ENCODE assay signal across 8 cellular contexts in the genomic region with DNA sequence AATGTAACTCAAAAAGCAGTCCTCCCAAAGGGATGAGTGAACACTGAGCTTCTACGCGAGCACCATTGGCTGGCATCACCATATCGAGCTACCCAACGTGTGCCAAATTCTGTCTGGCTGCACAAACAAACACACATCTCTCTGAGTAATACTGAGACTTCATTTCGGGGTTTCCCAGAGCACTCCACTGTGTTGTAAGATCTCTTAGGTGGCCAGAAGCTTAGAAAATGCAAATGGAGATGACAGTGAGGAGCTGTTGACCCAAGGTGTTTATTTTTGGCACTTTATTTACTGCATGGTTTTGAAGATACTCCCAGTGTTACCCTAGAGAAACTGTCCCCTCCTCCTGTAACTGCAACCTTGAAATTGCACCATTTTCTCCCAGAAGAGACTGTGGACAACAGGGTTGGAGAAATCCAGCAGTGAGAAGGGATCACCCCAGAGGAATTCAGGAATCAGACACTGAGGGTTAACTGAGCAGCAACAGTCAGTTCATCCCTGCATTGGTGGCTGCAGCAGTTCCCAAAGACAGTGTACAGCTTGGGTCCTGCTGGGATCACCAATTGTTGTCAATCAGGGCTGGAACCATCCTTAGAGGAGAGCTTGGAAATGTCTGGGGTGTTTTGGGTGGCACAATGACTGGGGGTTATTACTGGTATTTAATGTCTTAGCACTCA. TPM values are rescaled to one million over a fixed set of nuclear protein-coding genes. Genes with fewer than 3 reads are reported as not detected.
DNase-seq lines count a peak whose midpoint lies in the region; ATAC-seq lines count a peak whose summit lies in the region.

No MANE protein-coding gene starts in this region.

- CTCF ChIA-PET in activated CD4-positive, alpha-beta T cell treated with anti-CD3 and anti-CD28 coated beads, Interleukin-2, amount 10 ng/mL, durations not matched to agents 7 days and 5 days (lab: Charles Lee): interaction anchor here (0.5 to 5.5 kb wide), 19 partner anchors 9 to 112 kb away, joined by 3 to 36 read pairs (median 5); no protein-coding TSS in a partner anchor

- H3K27me3 Mint-ChIP-seq in activated CD4-positive, alpha-beta T cell treated with anti-CD3 and anti-CD28 coated beads, Interleukin-2, amount 10 ng/mL, durations not matched to agents 7 days and 5 days: no peaks in the 10 kb centered on the region
- no peaks in the 10 kb centered on the region for H3K27me3 Mint-ChIP-seq in natural killer cell treated with Interleukin-12 subunit alpha and Interleukin-12 subunit beta and Interleukin-15 and Interleukin-18, amount 100 ng/mL, for 72 hours

- H3K4me1 Mint-ChIP-seq in activated CD4-positive, alpha-beta T cell treated with anti-CD3 and anti-CD28 coated beads, Interleukin-2, amount 10 ng/mL, durations not matched to agents 7 days and 5 days: peaks cover 59% of the 10 kb centered on the region
- H3K4me1 Mint-ChIP-seq in natural killer cell treated with Interleukin-12 subunit alpha and Interleukin-12 subunit beta and Interleukin-15 and Interleukin-18, amount 100 ng/mL, for 72 hours (ENCODE audit: low read depth in 2 of 2): peaks cover 73 to 89% of the 10 kb centered on the region in 2 donors

- POLR2A ChIA-PET in activated CD4-positive, alpha-beta T cell treated with anti-CD3 and anti-CD28 coated beads, Interleukin-2, amount 10 ng/mL, durations not matched to agents 7 days and 5 days (lab: Charles Lee): interaction anchor here (0.6 to 2.2 kb wide), 8 partner anchors 13 to 1109 kb away, joined by 3 to 16 read pairs (median 7); partner anchors contain the start of gene C6orf62

- H3K27ac Mint-ChIP-seq in activated CD4-positive, alpha-beta T cell treated with anti-CD3 and anti-CD28 coated beads, Interleukin-2, amount 10 ng/mL, durations not matched to agents 7 days and 5 days: peak overlapping the region; percentile 99
- H3K27ac Mint-ChIP-seq in natural killer cell treated with Interleukin-12 subunit alpha and Interleukin-12 subunit beta and Interleukin-15 and Interleukin-18, amount 100 ng/mL, for 72 hours: peak overlapping the region; percentile 84 to 89

- peaks cover 5% of the 10 kb centered on the region for H3K9me3 Mint-ChIP-seq in activated CD4-positive, alpha-beta T cell treated with anti-CD3 and anti-CD28 coated beads, Interleukin-2, amount 10 ng/mL, durations not matched to agents 7 days and 5 days
- no peaks in the 10 kb centered on the region for H3K9me3 Mint-ChIP-seq in natural killer cell treated with Interleukin-12 subunit alpha and Interleukin-12 subunit beta and Interleukin-15 and Interleukin-18, amount 100 ng/mL, for 72 hours

- DNase-seq in activated CD4-positive, alpha-beta T cell treated with anti-CD3 and anti-CD28 coated beads, Interleukin-2, amount 10 ng/mL, durations not matched to agents 7 days and 5 days: peak; percentile 73
- peak; percentile 82 for DNase-seq in natural killer cell treated with Interleukin-12 subunit alpha and Interleukin-12 subunit beta and Interleukin-15 and Interleukin-18, amount 100 ng/mL, for 72 hours (ENCODE audit: low spot score)
- DNase-seq in NCI-H2029 treated with DMSO at 0.1 percent for 48 hours (lab: John Stamatoyannopoulos, UW) (no peak), NCI-H146 treated with DMSO at 0.1 percent for 48 hours (lab: John Stamatoyannopoulos, UW; ENCODE audit: unreplicated experiment) (no peak), SKM-1 (lab: John Stamatoyannopoulos, UW; ENCODE audit: unreplicated experiment) (no peak), G401 (ENCODE audit: low spot score) (no peak)

- ATAC-seq in GM19023 (IDR thresholded peaks at IDR 0.05; ENCODE audit: unreplicated experiment) (peak; percentile 73), HG02885 (IDR thresholded peaks at IDR 0.05; ENCODE audit: poor library complexity, unreplicated experiment) (peak; percentile 69)
- peak; percentile 83 to 85 for ATAC-seq in natural killer cell treated with Interleukin-12 subunit alpha and Interleukin-12 subunit beta and Interleukin-15 and Interleukin-18, amount 100 ng/mL, for 72 hours

- peaks cover 84% of the 10 kb centered on the region for H3K36me3 Mint-ChIP-seq in activated CD4-positive, alpha-beta T cell treated with anti-CD3 and anti-CD28 coated beads, Interleukin-2, amount 10 ng/mL, durations not matched to agents 7 days and 5 days (ENCODE audit: low read depth)
- no peaks in the 10 kb centered on the region for H3K36me3 Mint-ChIP-seq in natural killer cell treated with Interleukin-12 subunit alpha and Interleukin-12 subunit beta and Interleukin-15 and Interleukin-18, amount 100 ng/mL, for 72 hours

- in situ Hi-C loops in G401 (cut with HindIII; ENCODE audit: low sequenced_read_pairs): no loop called here

- peak overlapping the region; percentile 92 for H3K4me3 Mint-ChIP-seq in activated CD4-positive, alpha-beta T cell treated with anti-CD3 and anti-CD28 coated beads, Interleukin-2, amount 10 ng/mL, durations not matched to agents 7 days and 5 days
- H3K4me3 Mint-ChIP-seq in natural killer cell treated with Interleukin-12 subunit alpha and Interleukin-12 subunit beta and Interleukin-15 and Interleukin-18, amount 100 ng/mL, for 72 hours: peak overlapping the region; percentile 83

RNA-seq across cellular contexts. Expression of gene RIPOR2, which starts 1.0 kb away (rescaled TPM):
- total RNA-seq in activated CD4-positive, alpha-beta T cell treated with anti-CD3 and anti-CD28 coated beads, Interleukin-2, amount 10 ng/mL, durations not matched to agents 7 days and 5 days: 100 to 1,000 TPM; 287 to 303 TPM
- total RNA-seq in natural killer cell treated with Interleukin-12 subunit alpha and Interleukin-12 subunit beta and Interleukin-15 and Interleukin-18, amount 100 ng/mL, for 72 hours: 10 to 100 TPM; 58.7 to 88.4 TPM
- total RNA-seq in G401 (2014; rRNA removed; shearing (Covaris generic)): not detected in 2 replicates

Comparison
In these comparisons a context has a peak if more than half of its experiments do, and no peak if none do; other contexts are left out.
1. DNase-seq: peak in activated CD4-positive, alpha-beta T cell treated with anti-CD3 and anti-CD28 coated beads, Interleukin-2, amount 10 ng/mL, durations not matched to agents 7 days and 5 days (single experiment) and natural killer cell treated with Interleukin-12 subunit alpha and Interleukin-12 subunit beta and Interleukin-15 and Interleukin-18, amount 100 ng/mL, for 72 hours (single experiment); none in NCI-H2029 treated with DMSO at 0.1 percent for 48 hours (single experiment), NCI-H146 treated with DMSO at 0.1 percent for 48 hours (single experiment), SKM-1 (single experiment) and G401 (single experiment).
2. RNA of gene RIPOR2, which starts 1.0 kb away (total RNA-seq): 287 to 303 TPM in activated CD4-positive, alpha-beta T cell treated with anti-CD3 and anti-CD28 coated beads, Interleukin-2, amount 10 ng/mL, durations not matched to agents 7 days and 5 days and 58.7 to 88.4 TPM in natural killer cell treated with Interleukin-12 subunit alpha and Interleukin-12 subunit beta and Interleukin-15 and Interleukin-18, amount 100 ng/mL, for 72 hours; not detected in G401; every median in the first group is over 10 times any median in the second.
3. Peak in every context shown above with its lines, with median percentiles within 50 percentile points of each other: ATAC-seq.